26 cellular contexts compared by ENCODE assay signal in genomic region chr16:88694221-88695087, GRCh38. TPM values are rescaled to one million over a fixed set of nuclear protein-coding genes. Genes with fewer than 3 reads are reported as not detected.
DNase-seq lines count a peak whose midpoint lies in the region; TF ChIP-seq lines count a peak whose summit lies in the region.
"Had no signal": no experiment of that assay in that cellular context is flagged by ENCODE, and none has a peak within 500 bp of the region (broad histone marks: within the 10 kb centered on the region; RNA-seq: fewer than 3 reads in every experiment).

No MANE protein-coding gene starts in this region.

- no peaks in the 10 kb centered on the region for H3K79me1 ChIP-seq in H9 (ENCODE audit: insufficient read depth, low read depth, low read length, poor library complexity, severe bottlenecking)

- no peaks in the 10 kb centered on the region for H3K9me3 Mint-ChIP-seq in activated naive CD4-positive, alpha-beta T cell treated with anti-CD3 and anti-CD28 coated beads, Interleukin-2, amount 50 U/mL, for 24 hours
- H3K9me3 Mint-ChIP-seq in H9: no peaks in the 10 kb centered on the region
- H3K9me3 Mint-ChIP-seq: activated T-helper 1 cell treated with anti-CD3 and anti-CD28 coated beads, Interleukin-12 subunit alpha, Interleukin-12 subunit beta, Interleukin-2, Interleukin-4 antibody, amounts not matched to agents 30 ng/mL and 10 ng/mL and 1 ng/mL, durations not matched to agents 14 hours and 24 hours and 36 hours; nephron had no signal

- no CpG with 5 or more reads among the region's 37 CpGs for WGBS in H9 (ENCODE audit: extremely low coverage, insufficient read length, low lambda C conversion rate)
- 89 to 94% (median 93%) methylated on average over 30 to 37 of the region's 37 CpGs for WGBS in spleen, 5 donors

- no peak overlapping the region for H2AK5ac ChIP-seq in H9 (ENCODE audit: insufficient read length, low read length)

- H3K36me3 ChIP-seq in effector memory CD4-positive, alpha-beta T cell (ENCODE audit: control insufficient read depth, insufficient read depth, low read length): peaks cover 44% of the 10 kb centered on the region
- peaks cover 0 to 54% (median 40%) of the 10 kb centered on the region in 6 donors for H3K36me3 ChIP-seq in spleen
- H3K36me3 ChIP-seq: SJCRH30 had no signal

- H3K23ac ChIP-seq in H9 (ENCODE audit: insufficient read length, low read depth, low read length): no peak overlapping the region

- intact Hi-C loops in spleen (cut with DNase I; ENCODE audit: low total_unique reads): no loop called here

- no peak overlapping the region for H2BK20ac ChIP-seq in H9 (ENCODE audit: low read depth, low read length, poor library complexity, severe bottlenecking)

- H3K9me3 ChIP-seq in H9 (ENCODE audit: control insufficient read depth, low read depth, low read length) (no peaks in the 10 kb centered on the region), spleen (no peaks in the 10 kb centered on the region)
- H3K9me3 ChIP-seq in effector memory CD4-positive, alpha-beta T cell (ENCODE audit: control insufficient read depth, low read length): no peaks in the 10 kb centered on the region
- H3K9me3 ChIP-seq: right lobe of liver, SJCRH30, upper lobe of left lung had no signal

- H3K27ac ChIP-seq in H9 (ENCODE audit: insufficient read length, low read depth, low read length): no peak overlapping the region
- peak overlapping the region; percentile 56 for H3K27ac ChIP-seq in effector memory CD4-positive, alpha-beta T cell (ENCODE audit: insufficient read depth, low read length, poor library complexity, severe bottlenecking)
- peak overlapping the region in 2 of 8 donors; percentile 11 to 16 for H3K27ac ChIP-seq in spleen
- H3K27ac ChIP-seq: right lobe of liver, SJCRH30, upper lobe of left lung had no signal

- no peak overlapping the region for H4K5ac ChIP-seq in H9 (ENCODE audit: insufficient read length, low read depth, low read length)

- H3K4me1 ChIP-seq in H9 (ENCODE audit: insufficient read depth, low read length) (no peaks in the 10 kb centered on the region), spleen (peaks cover 13 to 63% (median 50%) of the 10 kb centered on the region in 6 donors)
- peaks cover 69% of the 10 kb centered on the region for H3K4me1 ChIP-seq in effector memory CD4-positive, alpha-beta T cell (ENCODE audit: control insufficient read depth, insufficient read depth, low read length, poor library complexity, severe bottlenecking)
- H3K4me1 ChIP-seq: right lobe of liver, SJCRH30 had no signal

- H3T11ph ChIP-seq in H9 (ENCODE audit: low read length): no peak overlapping the region

- no peak overlapping the region for H3K9ac ChIP-seq in H9 (ENCODE audit: extremely low read depth, insufficient read length, low read length)

- no peaks in the 10 kb centered on the region for H4K20me1 ChIP-seq in H9 (ENCODE audit: control insufficient read depth, insufficient read depth, insufficient read length)

- H4K91ac ChIP-seq in H9 (ENCODE audit: insufficient read length, low read depth, low read length): no peak overlapping the region

- no peak overlapping the region for H4K8ac ChIP-seq in H9 (replicated peaks; ENCODE audit: insufficient read length, low read depth, low read length)

- TF ChIP-seq POLR2A in spleen (IDR thresholded peaks at IDR 0.05): no peak

- no peak overlapping the region for H3K56ac ChIP-seq in H9 (ENCODE audit: insufficient read length, low read depth, low read length)

- in situ Hi-C loops in KBM-7 (cut with MboI; ENCODE audit: low pct_unique_long_range_greater_than_20kb, low sequenced_read_pairs): no loop called here

- no peak overlapping the region for H2BK15ac ChIP-seq in H9 (ENCODE audit: low read depth, low read length)

- H2BK120ac ChIP-seq in H9 (ENCODE audit: low read depth, low read length, poor library complexity, severe bottlenecking): no peak overlapping the region

- peaks cover 44% of the 10 kb centered on the region for H3K4me1 Mint-ChIP-seq in activated naive CD4-positive, alpha-beta T cell treated with anti-CD3 and anti-CD28 coated beads, Interleukin-2, amount 50 U/mL, for 24 hours
- H3K4me1 Mint-ChIP-seq in H9: no peaks in the 10 kb centered on the region
- H3K4me1 Mint-ChIP-seq: nephron had no signal

- no peak for DNase-seq in activated naive CD4-positive, alpha-beta T cell (lab: John Stamatoyannopoulos, UW)
- DNase-seq in H9 (no peak), spleen (peak; percentile 74), GOT3 (lab: John Stamatoyannopoulos, UW) (no peak), KBM-7 (no peak)
- DNase-seq in effector memory CD4-positive, alpha-beta T cell: no peak
- DNase-seq: activated CD4-positive, CD25-positive, alpha-beta regulatory T cell treated with anti-CD3 and anti-CD28 coated beads, Interleukin-2, amount 50 U/mL, for 72 hours; C1 segment of cervical spinal cord; Karpas-422; kidney; midbrain; NCI-H1417 treated with DMSO at 0.1 percent for 48 hours; NCI-H2081; NCI-H2227 treated with DMSO at 0.1 percent for 48 hours; NCI-H69; posterior cingulate gyrus; SJCRH30; stimulated activated CD4-positive, alpha-beta T cell treated with anti-CD3 and anti-CD28 coated beads, Interleukin-12 subunit alpha, Interleukin-12 subunit beta, amount 100 ng/mL, for 4 hours; stimulated activated CD4-positive, alpha-beta T cell treated with anti-CD3 and anti-CD28 coated beads, Interleukin-4, amount 100 ng/mL, for 1 hour had no signal

- no peak overlapping the region for H2BK5ac ChIP-seq in H9 (ENCODE audit: insufficient read length, low read length)

- H3K18ac ChIP-seq in H9 (ENCODE audit: insufficient read length, low read depth, low read length): no peak overlapping the region

- H3K27me3 Mint-ChIP-seq in activated naive CD4-positive, alpha-beta T cell treated with anti-CD3 and anti-CD28 coated beads, Interleukin-2, amount 50 U/mL, for 24 hours: no peaks in the 10 kb centered on the region
- H3K27me3 Mint-ChIP-seq in H9 (ENCODE audit: low read depth): peaks cover 9% of the 10 kb centered on the region; the same call in 1 of the 2 replicates

- H3K27me3 ChIP-seq in H9 (ENCODE audit: insufficient read depth, low read length): no peaks in the 10 kb centered on the region
- no peaks in the 10 kb centered on the region for H3K27me3 ChIP-seq in effector memory CD4-positive, alpha-beta T cell (replicated peaks; ENCODE audit: control insufficient read depth, insufficient read depth, low read length, poor library complexity, severe bottlenecking)
- peaks cover 0 to 1% (median 0%) of the 10 kb centered on the region in 7 donors for H3K27me3 ChIP-seq in spleen (replicated peaks in 1 of 7)
- H3K27me3 ChIP-seq: right lobe of liver, SJCRH30, upper lobe of left lung had no signal

- H3K79me2 ChIP-seq in H9 (ENCODE audit: insufficient read depth, low read length): no peaks in the 10 kb centered on the region

- H3K36me3 Mint-ChIP-seq in activated naive CD4-positive, alpha-beta T cell treated with anti-CD3 and anti-CD28 coated beads, Interleukin-2, amount 50 U/mL, for 24 hours: no peaks in the 10 kb centered on the region
- H3K36me3 Mint-ChIP-seq in H9 (ENCODE audit: insufficient read depth in 1 of 3, low read depth in 3 of 3): peaks cover 0 to 15% (median 10%) of the 10 kb centered on the region in 3 experiments; a peak in 4 of 7 replicates

- no peaks in the 10 kb centered on the region for H3K23me2 ChIP-seq in H9 (ENCODE audit: insufficient read length, low read depth, low read length, poor library complexity, severe bottlenecking)

- TF ChIP-seq CTCF in H9 (conservative IDR thresholded peaks at IDR 0.05) (no peak), spleen (IDR thresholded peaks at IDR 0.05 in 8 of 11, conservative IDR thresholded peaks at IDR 0.05 in 3 of 11) (no peak)

- H3K27ac Mint-ChIP-seq in activated naive CD4-positive, alpha-beta T cell treated with anti-CD3 and anti-CD28 coated beads, Interleukin-2, amount 50 U/mL, for 24 hours: peak overlapping the region; percentile 79
- H3K27ac Mint-ChIP-seq in H9: peak overlapping the region; percentile 22 to 90 (median 68); a peak in 4 of 7 replicates
- H3K27ac Mint-ChIP-seq: activated T-helper 1 cell treated with anti-CD3 and anti-CD28 coated beads, Interleukin-12 subunit alpha, Interleukin-12 subunit beta, Interleukin-2, Interleukin-4 antibody, amounts not matched to agents 30 ng/mL and 10 ng/mL and 1 ng/mL, durations not matched to agents 14 hours and 24 hours and 36 hours; nephron had no signal

- H3K4me2 ChIP-seq in H9 (ENCODE audit: insufficient read depth, insufficient read length, low read length): no peak overlapping the region

- no peak overlapping the region for H2AFZ ChIP-seq in H9 (ENCODE audit: low read length)

- H3K4me3 Mint-ChIP-seq in activated naive CD4-positive, alpha-beta T cell treated with anti-CD3 and anti-CD28 coated beads, Interleukin-2, amount 50 U/mL, for 24 hours: no peak overlapping the region
- no peak overlapping the region; a peak in 1 of 5 replicates for H3K4me3 Mint-ChIP-seq in H9
- H3K4me3 Mint-ChIP-seq: activated T-helper 1 cell treated with anti-CD3 and anti-CD28 coated beads, Interleukin-12 subunit alpha, Interleukin-12 subunit beta, Interleukin-2, Interleukin-4 antibody, amounts not matched to agents 30 ng/mL and 10 ng/mL and 1 ng/mL, durations not matched to agents 14 hours and 24 hours and 36 hours; nephron had no signal

- H3K4me3 ChIP-seq in effector memory CD4-positive, alpha-beta T cell (ENCODE audit: insufficient read depth, low read depth, low read length, poor library complexity, severe bottlenecking): no peak overlapping the region
- no peak overlapping the region for H3K4me3 ChIP-seq in spleen
- H3K4me3 ChIP-seq: right lobe of liver, SJCRH30, upper lobe of left lung had no signal

- no peak overlapping the region for H3K14ac ChIP-seq in H9 (ENCODE audit: insufficient read depth, low read length)

- no peak overlapping the region for H2BK12ac ChIP-seq in H9 (ENCODE audit: insufficient read length, low read depth, low read length)

- H3K4ac ChIP-seq in H9 (ENCODE audit: low read depth, low read length): no peak overlapping the region

RNA-seq across cellular contexts. Expression of gene SNAI3, which starts 8.1 kb away (rescaled TPM):
- 3.2 and 3.7 TPM in 2 replicates for total RNA-seq in H9 (2021)
- 1 to 10 TPM; 4.8 to 7.6 (median 6.0) TPM for total RNA-seq in spleen
- polyA plus RNA-seq in spleen: 1 to 10 TPM; 5.6 to 7.8 (median 7.1) TPM
- total RNA-seq: chondrocyte, RPMI7951 had no signal

RNA-seq across cellular contexts. Expression of gene RNF166, which starts 11.8 kb away (rescaled TPM):
- total RNA-seq in H9 (2021) (22.3 and 26.5 TPM in 2 replicates), spleen (100 to 1,000 TPM in 3 of 7 donors, 10 to 100 TPM in 4; 63.7 to 135 (median 99.1) TPM)
- 100 to 1,000 TPM in 1 of 3 donors, 10 to 100 TPM in 2; 55.7 to 132 (median 75.1) TPM for polyA plus RNA-seq in spleen

RNA-seq across cellular contexts. Expression of gene CTU2, which starts 11.8 kb away (rescaled TPM):
- total RNA-seq in H9 (2021) (31.5 and 32.8 TPM in 2 replicates), spleen (10 to 100 TPM in 4 of 7 donors, 1 to 10 TPM in 3; 7.2 to 28.2 (median 11.7) TPM)
- polyA plus RNA-seq in spleen: 10 to 100 TPM; 16.6 to 24.5 (median 16.8) TPM

RNA-seq across cellular contexts. Expression of gene MVD, which starts 31.6 kb away (rescaled TPM):
- 53.2 and 57.1 TPM in 2 replicates for total RNA-seq in H9 (2021)
- 10 to 100 TPM; 24.1 to 49.3 (median 35.1) TPM for total RNA-seq in spleen
- 10 to 100 TPM; 35.1 to 74.9 (median 57.3) TPM for polyA plus RNA-seq in spleen

RNA-seq across cellular contexts. Expression of gene CYBA, which starts 43.6 kb away (rescaled TPM):
- total RNA-seq in H9 (2021): 153 and 160 TPM in 2 replicates
- 100 to 1,000 TPM; 557 to 820 (median 628) TPM for total RNA-seq in spleen
- 100 to 1,000 TPM; 649 to 925 (median 917) TPM for polyA plus RNA-seq in spleen
